ENCODE assay signal across 24 cellular contexts in the genomic region with DNA sequence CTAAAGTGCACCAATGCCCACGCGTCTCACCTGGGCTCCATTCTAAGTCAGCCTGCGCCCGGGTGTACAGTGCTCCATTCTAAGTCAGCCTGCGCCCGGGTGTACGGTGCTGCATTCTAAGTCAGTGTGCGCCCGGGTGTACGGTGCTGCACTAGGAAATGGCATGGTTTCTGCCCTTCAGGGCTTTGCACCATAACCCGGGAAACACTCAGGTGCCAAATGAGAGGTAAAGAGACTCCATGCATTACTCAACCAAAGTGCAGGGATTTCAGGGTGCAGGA. TPM values are rescaled to one million over a fixed set of nuclear protein-coding genes. Genes with fewer than 3 reads are reported as not detected.
A peak's percentile ranks its signal among the peaks of the same experiment; 100 is the strongest.
DNase-seq lines count a peak whose midpoint lies in the region; ATAC-seq lines count a peak whose summit lies in the region.
"Had no signal": no experiment of that assay in that cellular context is flagged by ENCODE, and none has a peak within 500 bp of the region (broad histone marks: within the 10 kb centered on the region; RNA-seq: fewer than 3 reads in every experiment).

No MANE protein-coding gene starts in this region.

- no peak for DNase-seq in activated CD8-positive, alpha-beta memory T cell treated with anti-CD3 and anti-CD28 coated beads, Interleukin-2, amount 10 ng/mL, durations not matched to agents 7 days and 5 days
- no peak for DNase-seq in activated CD8-positive, alpha-beta memory T cell treated with anti-CD3 and anti-CD28 coated beads for 24 hours
- no peak for DNase-seq in CD8-positive, alpha-beta memory T cell
- DNase-seq in activated T-cell treated with anti-CD3 and anti-CD28 coated beads, Interleukin-2, amount 50 U/mL, for 72 hours: no peak
- no peak for DNase-seq in naive thymus-derived CD4-positive, alpha-beta T cell
- DNase-seq in H4 (ENCODE audit: low spot score): no peak
- no peak for DNase-seq in Ammon's horn (ENCODE audit: low spot score)
- DNase-seq: adrenal gland, EL, HCEC 1CT, heart right ventricle, left lung, naive B cell, NCI-H1048, NCI-H187, NCI-H526, SHP77 treated with DMSO at 0.1 percent for 48 hours, thyroid gland had no signal

- peak overlapping the region; percentile 7 for H3K4me3 ChIP-seq in CD8-positive, alpha-beta memory T cell (ENCODE audit: low read length)
- H3K4me3 ChIP-seq in naive thymus-derived CD4-positive, alpha-beta T cell (ENCODE audit: low read length): peak overlapping the region; percentile 23
- H3K4me3 ChIP-seq: adrenal gland, heart right ventricle, left lung, pancreas, right atrium auricular region, thyroid gland had no signal

- H3K27ac ChIP-seq in CD8-positive, alpha-beta memory T cell (ENCODE audit: low read depth, low read length): peak overlapping the region; percentile 55
- peak overlapping the region; percentile 97 for H3K27ac ChIP-seq in naive thymus-derived CD4-positive, alpha-beta T cell (ENCODE audit: low read depth, low read length)
- H3K27ac ChIP-seq: adrenal gland, epithelial cell of prostate, HL-60, left lung, pancreas, right atrium auricular region, thyroid gland had no signal

- no peaks in the 10 kb centered on the region for H3K27me3 ChIP-seq in CD8-positive, alpha-beta memory T cell (ENCODE audit: insufficient read depth, low read length, poor library complexity, severe bottlenecking)
- H3K27me3 ChIP-seq in naive thymus-derived CD4-positive, alpha-beta T cell (ENCODE audit: control insufficient read depth in 2 of 2, insufficient read depth in 2 of 2, low read length in 2 of 2): no peaks in the 10 kb centered on the region
- H3K27me3 ChIP-seq: adrenal gland, heart right ventricle, left lung, pancreas, right atrium auricular region, thyroid gland had no signal

- ATAC-seq in activated CD8-positive, alpha-beta memory T cell treated with anti-CD3 and anti-CD28 coated beads, Interleukin-2, amount 10 ng/mL, durations not matched to agents 7 days and 5 days: peak; percentile 21
- ATAC-seq in activated T-cell treated with anti-CD3 and anti-CD28 coated beads, Interleukin-2, amount 50 U/mL, for 72 hours (replicated peaks in 1 of 2): peak; percentile 39 to 56
- ATAC-seq in naive thymus-derived CD4-positive, alpha-beta T cell: no peak
- no peak for ATAC-seq in HG03139 (IDR thresholded peaks at IDR 0.05; ENCODE audit: unreplicated experiment)
- ATAC-seq: left lung had no signal

- peaks cover 28% of the 10 kb centered on the region for H3K4me1 Mint-ChIP-seq in activated CD8-positive, alpha-beta memory T cell treated with anti-CD3 and anti-CD28 coated beads, Interleukin-2, amount 10 ng/mL, durations not matched to agents 7 days and 5 days
- peaks cover 35 to 55% (median 49%) of the 10 kb centered on the region in 3 donors for H3K4me1 Mint-ChIP-seq in CD8-positive, alpha-beta memory T cell
- peaks cover 39% of the 10 kb centered on the region for H3K4me1 Mint-ChIP-seq in activated T-cell treated with anti-CD3 and anti-CD28 coated beads, Interleukin-2, amount 50 U/mL, for 72 hours (ENCODE audit: low read depth)
- H3K4me1 Mint-ChIP-seq in naive thymus-derived CD4-positive, alpha-beta T cell: peaks cover 30 to 81% (median 63%) of the 10 kb centered on the region in 7 donors
- H3K4me1 Mint-ChIP-seq: brain, naive B cell had no signal

- no peaks in the 10 kb centered on the region for H3K9me3 Mint-ChIP-seq in activated CD8-positive, alpha-beta memory T cell treated with anti-CD3 and anti-CD28 coated beads, Interleukin-2, amount 10 ng/mL, durations not matched to agents 7 days and 5 days (ENCODE audit: low read depth)
- no peaks in the 10 kb centered on the region for H3K9me3 Mint-ChIP-seq in CD8-positive, alpha-beta memory T cell
- no peaks in the 10 kb centered on the region for H3K9me3 Mint-ChIP-seq in activated T-cell treated with anti-CD3 and anti-CD28 coated beads, Interleukin-2, amount 50 U/mL, for 72 hours
- H3K9me3 Mint-ChIP-seq in naive thymus-derived CD4-positive, alpha-beta T cell: peaks cover 0 to 6% (median 0%) of the 10 kb centered on the region in 11 donors
- H3K9me3 Mint-ChIP-seq: brain, naive B cell had no signal

- no peaks in the 10 kb centered on the region for H3K36me3 ChIP-seq in CD8-positive, alpha-beta memory T cell (ENCODE audit: insufficient read depth, low read length)
- H3K36me3 ChIP-seq in naive thymus-derived CD4-positive, alpha-beta T cell (ENCODE audit: control insufficient read depth in 2 of 3, insufficient read depth in 3 of 3, low read length in 3 of 3): no peaks in the 10 kb centered on the region
- H3K36me3 ChIP-seq: adrenal gland, pancreas, right atrium auricular region, thyroid gland had no signal

- H3K27ac Mint-ChIP-seq in activated CD8-positive, alpha-beta memory T cell treated with anti-CD3 and anti-CD28 coated beads, Interleukin-2, amount 10 ng/mL, durations not matched to agents 7 days and 5 days: peak overlapping the region; percentile 85
- H3K27ac Mint-ChIP-seq in CD8-positive, alpha-beta memory T cell: peak overlapping the region; percentile 87 to 98 (median 97)
- no peak overlapping the region for H3K27ac Mint-ChIP-seq in activated T-cell treated with anti-CD3 and anti-CD28 coated beads, Interleukin-2, amount 50 U/mL, for 72 hours
- H3K27ac Mint-ChIP-seq in naive thymus-derived CD4-positive, alpha-beta T cell: peak overlapping the region; percentile 93 to 100 (median 98)
- H3K27ac Mint-ChIP-seq: brain had no signal

- POLR2A ChIA-PET in CD8-positive, alpha-beta memory T cell (lab: Charles Lee): interaction anchor here (0.7 to 1.3 kb wide), 6 partner anchors 10 to 104 kb away, joined by 3 to 8 read pairs (median 4); partner anchors contain the start of genes CENPX, DCXR, FASN and LRRC45
- POLR2A ChIA-PET in naive thymus-derived CD4-positive, alpha-beta T cell (lab: Charles Lee): interaction anchor here (0.6 to 4.2 kb wide), 25 partner anchors 9 to 1112 kb away, joined by 3 to 45 read pairs (median 5); partner anchors contain the start of genes CD7, DCXR, DUS1L and FASN

- no peaks in the 10 kb centered on the region for H3K9me3 ChIP-seq in CD8-positive, alpha-beta memory T cell (ENCODE audit: low read length)
- no peaks in the 10 kb centered on the region for H3K9me3 ChIP-seq in naive thymus-derived CD4-positive, alpha-beta T cell (ENCODE audit: control insufficient read depth in 2 of 3, low read length in 3 of 3)
- H3K9me3 ChIP-seq: adrenal gland, heart right ventricle, left lung, pancreas, right atrium auricular region, thyroid gland had no signal

- intact Hi-C loops in naive thymus-derived CD4-positive, alpha-beta T cell (cut with micrococcal nuclease): loop anchor here (1.0 to 10.0 kb wide), 6 partner anchors 20 to 194 kb away; partner anchors contain the start of gene CCDC57 (in 1 of the 2)

- peaks cover 74% of the 10 kb centered on the region for H3K4me1 ChIP-seq in CD8-positive, alpha-beta memory T cell (ENCODE audit: insufficient read depth, low read length)
- H3K4me1 ChIP-seq in naive thymus-derived CD4-positive, alpha-beta T cell (ENCODE audit: control insufficient read depth in 2 of 2, insufficient read depth in 2 of 2, low read length in 2 of 2): peaks cover 36 to 72% of the 10 kb centered on the region in 2 donors
- H3K4me1 ChIP-seq: heart right ventricle, left lung, pancreas, right atrium auricular region, thyroid gland had no signal

- H3K36me3 Mint-ChIP-seq in activated CD8-positive, alpha-beta memory T cell treated with anti-CD3 and anti-CD28 coated beads, Interleukin-2, amount 10 ng/mL, durations not matched to agents 7 days and 5 days: peaks cover 1% of the 10 kb centered on the region
- H3K36me3 Mint-ChIP-seq in CD8-positive, alpha-beta memory T cell: peaks cover 0 to 5% (median 4%) of the 10 kb centered on the region in 3 donors
- peaks cover 0 to 1% of the 10 kb centered on the region in 2 donors for H3K36me3 Mint-ChIP-seq in activated T-cell treated with anti-CD3 and anti-CD28 coated beads, Interleukin-2, amount 50 U/mL, for 72 hours (ENCODE audit: insufficient read depth in 2 of 2)
- peaks cover 0 to 13% (median 3%) of the 10 kb centered on the region in 5 donors for H3K36me3 Mint-ChIP-seq in naive thymus-derived CD4-positive, alpha-beta T cell
- H3K36me3 Mint-ChIP-seq: naive B cell had no signal

- H3K4me3 Mint-ChIP-seq in activated CD8-positive, alpha-beta memory T cell treated with anti-CD3 and anti-CD28 coated beads, Interleukin-2, amount 10 ng/mL, durations not matched to agents 7 days and 5 days: no peak overlapping the region
- H3K4me3 Mint-ChIP-seq in CD8-positive, alpha-beta memory T cell: peak overlapping the region; percentile 39 to 87 (median 80)
- H3K4me3 Mint-ChIP-seq in activated T-cell treated with anti-CD3 and anti-CD28 coated beads, Interleukin-2, amount 50 U/mL, for 72 hours: peak overlapping the region; percentile 62 to 74
- H3K4me3 Mint-ChIP-seq in naive thymus-derived CD4-positive, alpha-beta T cell: peak overlapping the region; percentile 71 to 87 (median 84)
- H3K4me3 Mint-ChIP-seq: brain, naive B cell had no signal

- CTCF ChIA-PET in activated CD8-positive, alpha-beta memory T cell treated with anti-CD3 and anti-CD28 coated beads, Interleukin-2, amount 10 ng/mL, durations not matched to agents 7 days and 5 days (lab: Charles Lee): interaction anchor here (0.8 to 2.3 kb wide), 8 partner anchors 9 to 168 kb away, joined by 3 to 14 read pairs (median 5); partner anchors contain the start of gene DCXR
- CTCF ChIA-PET in CD8-positive, alpha-beta memory T cell (lab: Charles Lee): interaction anchor here (0.7 to 2.7 kb wide), 10 partner anchors 9 to 96 kb away, joined by 3 to 16 read pairs (median 4); partner anchors contain the start of gene RAC3
- CTCF ChIA-PET in naive thymus-derived CD4-positive, alpha-beta T cell (lab: Charles Lee): interaction anchor here (0.5 to 2.3 kb wide), 11 partner anchors 8 to 97 kb away, joined by 3 to 12 read pairs (median 4); partner anchors contain the start of genes DCXR and FASN

- no peaks in the 10 kb centered on the region for H3K27me3 Mint-ChIP-seq in activated CD8-positive, alpha-beta memory T cell treated with anti-CD3 and anti-CD28 coated beads, Interleukin-2, amount 10 ng/mL, durations not matched to agents 7 days and 5 days
- peaks cover 0 to 1% of the 10 kb centered on the region in 2 donors for H3K27me3 Mint-ChIP-seq in CD8-positive, alpha-beta memory T cell
- H3K27me3 Mint-ChIP-seq in activated T-cell treated with anti-CD3 and anti-CD28 coated beads, Interleukin-2, amount 50 U/mL, for 72 hours (ENCODE audit: low read depth): no peaks in the 10 kb centered on the region
- no peaks in the 10 kb centered on the region for H3K27me3 Mint-ChIP-seq in naive thymus-derived CD4-positive, alpha-beta T cell
- H3K27me3 Mint-ChIP-seq: brain, naive B cell had no signal

RNA-seq across cellular contexts. Expression of gene FASN, which starts 29.2 kb away (rescaled TPM):
- total RNA-seq in activated CD8-positive, alpha-beta memory T cell treated with anti-CD3 and anti-CD28 coated beads, Interleukin-2, amount 10 ng/mL, durations not matched to agents 7 days and 5 days: 100 to 1,000 TPM; 229 to 277 TPM
- total RNA-seq in CD8-positive, alpha-beta memory T cell: 100 to 1,000 TPM; 251 to 259 TPM
- polyA plus RNA-seq in CD8-positive, alpha-beta memory T cell: 2.7 TPM
- total RNA-seq in activated T-cell treated with anti-CD3 and anti-CD28 coated beads, Interleukin-2, amount 50 U/mL, for 72 hours: 10 to 100 TPM; 90.5 to 91.2 TPM
- total RNA-seq in naive thymus-derived CD4-positive, alpha-beta T cell: 100 to 1,000 TPM in 2 of 5 experiments, 10 to 100 TPM in 3; 24.3 to 168 (median 59.0) TPM
- 1 to 10 TPM in 1 of 2 donors, under 1 TPM in 1; 0.96 to 1.5 TPM for polyA plus RNA-seq in naive thymus-derived CD4-positive, alpha-beta T cell
- total RNA-seq in H4 (2014; rRNA removed; shearing (Covaris generic)): 36.7 and 48.7 TPM in 2 replicates

Comparison
In these comparisons a context has a peak if more than half of its experiments do, and no peak if none do; other contexts are left out.
1. ATAC-seq: peak in activated CD8-positive, alpha-beta memory T cell treated with anti-CD3 and anti-CD28 coated beads, Interleukin-2, amount 10 ng/mL, durations not matched to agents 7 days and 5 days (single experiment) and activated T-cell treated with anti-CD3 and anti-CD28 coated beads, Interleukin-2, amount 50 U/mL, for 72 hours (2 of 2); none in naive thymus-derived CD4-positive, alpha-beta T cell (single experiment) and HG03139 (single experiment).